In genomic region chr6:101114703-101115102, GRCh38 we compare ENCODE assay signal across 7 cellular contexts.
DNase-seq lines count a peak whose midpoint lies in the region; ATAC-seq and TF ChIP-seq lines count a peak whose summit lies in the region.

No MANE protein-coding gene starts in this region.

- peaks cover 5% of the 10 kb centered on the region for H3K27me3 Mint-ChIP-seq in nephron progenitor cell (ENCODE audit: low read depth, poor library complexity)

- TF ChIP-seq POLR2A in GM18505 (IDR thresholded peaks at IDR 0.05; ENCODE audit: borderline replicate concordance, extremely low read depth, insufficient read depth, insufficient read length) (no peak), vagina (IDR thresholded peaks at IDR 0.05) (no peak)

- no peak overlapping the region for H3K4me3 Mint-ChIP-seq in nephron progenitor cell
- H3K4me3 Mint-ChIP-seq in stimulated activated effector memory CD8-positive, alpha-beta T cell treated with anti-CD3 and anti-CD28 coated beads, Interleukin-12 subunit alpha, Interleukin-12 subunit beta, amount 100 ng/mL, for 72 hours, result no peak overlapping the region

- H3K27me3 ChIP-seq in colonic mucosa (no peaks in the 10 kb centered on the region), vagina (no peaks in the 10 kb centered on the region)

- no peaks in the 10 kb centered on the region for H3K9me3 Mint-ChIP-seq in nephron progenitor cell
- no peaks in the 10 kb centered on the region for H3K9me3 Mint-ChIP-seq in stimulated activated effector memory CD8-positive, alpha-beta T cell treated with anti-CD3 and anti-CD28 coated beads, Interleukin-12 subunit alpha, Interleukin-12 subunit beta, amount 100 ng/mL, for 72 hours

- H3K36me3 ChIP-seq in colonic mucosa (no peaks in the 10 kb centered on the region), vagina (no peaks in the 10 kb centered on the region)

- H3K9me3 ChIP-seq in colonic mucosa, result no peaks in the 10 kb centered on the region
- no peaks in the 10 kb centered on the region for H3K9me3 ChIP-seq in vagina

- DNase-seq in HT-29 (ENCODE audit: low spot score) (peak; percentile 58), NCI-H748 treated with DMSO at 0.1 percent for 48 hours (lab: John Stamatoyannopoulos, UW) (peak; percentile 79), colonic mucosa (peak; percentile 19), nephron progenitor cell (peak; percentile 25), vagina (ENCODE audit: extremely low spot score in 2 of 2) (no peak)
- no peak for DNase-seq in stimulated activated effector memory CD8-positive, alpha-beta T cell treated with anti-CD3 and anti-CD28 coated beads, Interleukin-12 subunit alpha, Interleukin-12 subunit beta, amount 100 ng/mL, for 72 hours (ENCODE audit: low spot score in 2 of 2)

- H3K27ac ChIP-seq in colonic mucosa (no peak overlapping the region), vagina (no peak overlapping the region)

- H3K4me1 Mint-ChIP-seq in nephron progenitor cell, result peaks cover 5% of the 10 kb centered on the region
- H3K4me1 Mint-ChIP-seq in stimulated activated effector memory CD8-positive, alpha-beta T cell treated with anti-CD3 and anti-CD28 coated beads, Interleukin-12 subunit alpha, Interleukin-12 subunit beta, amount 100 ng/mL, for 72 hours, result no peaks in the 10 kb centered on the region

- TF ChIP-seq CTCF in colonic mucosa (IDR thresholded peaks at IDR 0.05), result peak; percentile 47
- peak; percentile 72 for TF ChIP-seq CTCF in nephron progenitor cell (IDR thresholded peaks at IDR 0.05)
- TF ChIP-seq CTCF in vagina (IDR thresholded peaks at IDR 0.05), result peak in 1 of 3 experiments; percentile 12

- peak; percentile 64 for ATAC-seq in GM18505 (IDR thresholded peaks at IDR 0.05; ENCODE audit: unreplicated experiment)
- no peak for ATAC-seq in stimulated activated effector memory CD8-positive, alpha-beta T cell treated with anti-CD3 and anti-CD28 coated beads, Interleukin-12 subunit alpha, Interleukin-12 subunit beta, amount 100 ng/mL, for 72 hours

- H3K36me3 Mint-ChIP-seq in nephron progenitor cell (ENCODE audit: low read depth), result no peaks in the 10 kb centered on the region
- no peaks in the 10 kb centered on the region for H3K36me3 Mint-ChIP-seq in stimulated activated effector memory CD8-positive, alpha-beta T cell treated with anti-CD3 and anti-CD28 coated beads, Interleukin-12 subunit alpha, Interleukin-12 subunit beta, amount 100 ng/mL, for 72 hours

- intact Hi-C loops in colonic mucosa (cut with DNase I) (loop anchor here (10.0 kb wide), 1 partner anchor 110 kb away; no protein-coding TSS in a partner anchor), vagina (cut with DNase I) (no loop called here)

- H3K27ac Mint-ChIP-seq in nephron progenitor cell, result no peak overlapping the region
- no peak overlapping the region for H3K27ac Mint-ChIP-seq in stimulated activated effector memory CD8-positive, alpha-beta T cell treated with anti-CD3 and anti-CD28 coated beads, Interleukin-12 subunit alpha, Interleukin-12 subunit beta, amount 100 ng/mL, for 72 hours

- no peak overlapping the region for H3K9ac ChIP-seq in colonic mucosa (ENCODE audit: low read depth in 2 of 2, low read length in 2 of 2)

- H3K4me1 ChIP-seq in colonic mucosa (no peaks in the 10 kb centered on the region), vagina (peaks cover 10% of the 10 kb centered on the region)

- H3K4me3 ChIP-seq in colonic mucosa (no peak overlapping the region), vagina (no peak overlapping the region)

Comparison
In these comparisons a context has a peak if more than half of its experiments do, and no peak if none do; other contexts are left out.
1. DNase-seq: peak in HT-29 (single experiment), NCI-H748 treated with DMSO at 0.1 percent for 48 hours (single experiment), colonic mucosa (single experiment) and nephron progenitor cell (single experiment); none in vagina (0 of 2) and stimulated activated effector memory CD8-positive, alpha-beta T cell treated with anti-CD3 and anti-CD28 coated beads, Interleukin-12 subunit alpha, Interleukin-12 subunit beta, amount 100 ng/mL, for 72 hours (0 of 2).